Comparison of ENCODE assay signal across 29 cellular contexts in the genomic region with DNA sequence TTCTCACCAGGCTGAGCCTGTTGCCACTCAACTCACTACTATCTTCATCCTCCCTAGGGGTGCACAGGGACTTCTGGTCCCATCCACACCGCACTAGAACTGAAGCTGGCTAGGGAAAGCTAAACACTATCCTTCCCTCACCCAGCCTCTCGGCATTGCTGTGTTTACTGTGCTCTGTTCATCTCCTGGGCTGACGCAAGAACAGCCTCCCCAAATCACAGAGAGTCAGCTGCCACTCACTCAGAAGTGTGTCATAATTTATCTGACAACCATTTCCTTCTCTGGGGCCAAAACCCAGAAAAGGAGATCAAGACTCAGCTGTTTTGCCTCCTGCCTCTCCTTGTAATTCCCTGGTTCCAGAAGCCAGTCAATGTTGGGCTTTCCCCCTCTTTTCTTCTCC.
"Had no signal": no experiment of that assay in that cellular context is flagged by ENCODE, and none has a peak within 500 bp of the region (broad histone marks: within the 10 kb centered on the region; RNA-seq: fewer than 3 reads in every experiment).

No MANE protein-coding gene starts in this region.

- H3K36me3 Mint-ChIP-seq: mesothelial cell of epicardium; naive B cell; natural killer cell treated with Interleukin-12 subunit alpha and Interleukin-12 subunit beta and Interleukin-15 and Interleukin-18, amount 100 ng/mL, for 72 hours; stimulated activated naive B cell treated with anti-CD40 and anti-IgM and Interleukin-4, amounts not matched to agents 10 μg/mL and 1 μg/mL and 100 μg/mL, for 72 hours had no signal

- H3K27ac Mint-ChIP-seq: mesothelial cell of epicardium; naive B cell; natural killer cell treated with Interleukin-12 subunit alpha and Interleukin-12 subunit beta and Interleukin-15 and Interleukin-18, amount 100 ng/mL, for 72 hours; stimulated activated naive B cell treated with anti-CD40 and anti-IgM and Interleukin-4, amounts not matched to agents 10 μg/mL and 1 μg/mL and 100 μg/mL, for 72 hours had no signal

- H3K36me3 ChIP-seq: left lung, lower lobe of right lung, pancreas, prostate gland, sigmoid colon, spleen, stomach, thyroid gland, transverse colon, uterus had no signal

- H3K4me1 ChIP-seq: left lung, lower lobe of right lung, pancreas, prostate gland, sigmoid colon, spleen, stomach, testis, transverse colon, uterus had no signal

- DNase-seq: hippocampal formation; kidney; left colon; left lung; lower lobe of right lung; mesendoderm; naive B cell; nucleus accumbens; pancreas; posterior cingulate gyrus; retina; right cardiac atrium; sigmoid colon; small intestine; spleen; stimulated activated CD4-positive, alpha-beta T cell treated with anti-CD3 and anti-CD28 coated beads, Interleukin-2, amount 100 ng/mL, for 48 hours; stimulated activated CD4-positive, alpha-beta T cell treated with anti-CD3 and anti-CD28 coated beads, Interleukin-4, amount 100 ng/mL, for 4 hours; stimulated activated CD8-positive, alpha-beta memory T cell treated with anti-CD3 and anti-CD28 coated beads, Interleukin-4, amount 100 ng/mL, for 48 hours; stimulated activated naive B cell treated with anti-CD40 and anti-IgM and Interleukin-4, amounts not matched to agents 10 μg/mL and 1 μg/mL and 100 μg/mL, for 72 hours; stimulated activated naive CD8-positive, alpha-beta T cell treated with anti-CD3 and anti-CD28 coated beads, Interleukin-15, Interleukin-2, amounts not matched to agents 100 U/mL and 50 U/mL, for 24 hours; stomach; testis; thyroid gland; transverse colon; uterus had no signal

- ATAC-seq: left colon; left lung; natural killer cell treated with Interleukin-12 subunit alpha and Interleukin-12 subunit beta and Interleukin-15 and Interleukin-18, amount 100 ng/mL, for 72 hours; pancreas; right cardiac atrium; stimulated activated naive B cell treated with anti-CD40 and anti-IgM and Interleukin-4, amounts not matched to agents 10 μg/mL and 1 μg/mL and 100 μg/mL, for 72 hours; stimulated activated naive CD8-positive, alpha-beta T cell treated with anti-CD3 and anti-CD28 coated beads, Interleukin-15, Interleukin-2, amounts not matched to agents 100 U/mL and 50 U/mL, for 24 hours had no signal

- H3K9me3 Mint-ChIP-seq: mesothelial cell of epicardium; natural killer cell treated with Interleukin-12 subunit alpha and Interleukin-12 subunit beta and Interleukin-15 and Interleukin-18, amount 100 ng/mL, for 72 hours; stimulated activated naive B cell treated with anti-CD40 and anti-IgM and Interleukin-4, amounts not matched to agents 10 μg/mL and 1 μg/mL and 100 μg/mL, for 72 hours had no signal

- H3K27ac ChIP-seq: left lung, lower lobe of right lung, pancreas, prostate gland, sigmoid colon, spleen, stomach, testis, thyroid gland, transverse colon, uterus had no signal

- H3K9me3 ChIP-seq: left lung, lower lobe of right lung, pancreas, prostate gland, sigmoid colon, spleen, stomach, testis, thyroid gland, transverse colon, uterus had no signal

- H3K4me3 Mint-ChIP-seq: mesothelial cell of epicardium; naive B cell; natural killer cell treated with Interleukin-12 subunit alpha and Interleukin-12 subunit beta and Interleukin-15 and Interleukin-18, amount 100 ng/mL, for 72 hours; stimulated activated naive B cell treated with anti-CD40 and anti-IgM and Interleukin-4, amounts not matched to agents 10 μg/mL and 1 μg/mL and 100 μg/mL, for 72 hours had no signal

- FAIRE-seq: islet of Langerhans, kidney, pancreas, small intestine had no signal

- H3K4me1 Mint-ChIP-seq: naive B cell; stimulated activated naive B cell treated with anti-CD40 and anti-IgM and Interleukin-4, amounts not matched to agents 10 μg/mL and 1 μg/mL and 100 μg/mL, for 72 hours had no signal

- H3K27me3 ChIP-seq: left lung, pancreas, sigmoid colon, spleen, stomach, testis, thyroid gland, transverse colon, uterus had no signal

- H3K27me3 Mint-ChIP-seq: natural killer cell treated with Interleukin-12 subunit alpha and Interleukin-12 subunit beta and Interleukin-15 and Interleukin-18, amount 100 ng/mL, for 72 hours had no signal

- H3K4me3 ChIP-seq: left lung, lower lobe of right lung, pancreas, prostate gland, sigmoid colon, spleen, stomach, testis, thyroid gland, transverse colon, uterus had no signal
